Comparison of ENCODE assay signal across 13 cellular contexts in genomic region chr19:16161848-16162247, GRCh38. TPM values are rescaled to one million over a fixed set of nuclear protein-coding genes. Genes with fewer than 3 reads are reported as not detected.
DNase-seq lines count a peak whose midpoint lies in the region; ATAC-seq and TF ChIP-seq lines count a peak whose summit lies in the region.
"Had no signal": no experiment of that assay in that cellular context is flagged by ENCODE, and none has a peak within 500 bp of the region (broad histone marks: within the 10 kb centered on the region; RNA-seq: fewer than 3 reads in every experiment).

No MANE protein-coding gene starts in this region.

- H3K27me3 Mint-ChIP-seq in activated T-cell treated with anti-CD3 and anti-CD28 coated beads, Interleukin-2, amount 50 U/mL, for 24 hours: no peaks in the 10 kb centered on the region
- H3K27me3 Mint-ChIP-seq in osteocyte (ENCODE audit: unreplicated experiment) (no peaks in the 10 kb centered on the region), nephron progenitor cell (ENCODE audit: low read depth, poor library complexity) (peaks cover 15% of the 10 kb centered on the region)
- H3K27me3 Mint-ChIP-seq: T-cell had no signal

- H3K36me3 Mint-ChIP-seq in activated T-cell treated with anti-CD3 and anti-CD28 coated beads, Interleukin-2, amount 50 U/mL, for 24 hours (ENCODE audit: low read depth): peaks cover 12% of the 10 kb centered on the region
- H3K36me3 Mint-ChIP-seq in osteocyte (ENCODE audit: unreplicated experiment): no peaks in the 10 kb centered on the region
- H3K36me3 Mint-ChIP-seq in nephron progenitor cell (ENCODE audit: low read depth): no peaks in the 10 kb centered on the region

- no peaks in the 10 kb centered on the region for H4K20me1 ChIP-seq in MM.1S (ENCODE audit: insufficient read depth, low read length)
- no peaks in the 10 kb centered on the region for H4K20me1 ChIP-seq in mammary epithelial cell (ENCODE audit: insufficient read depth, low read length)

- H3K79me2 ChIP-seq in MM.1S (ENCODE audit: low read length): peaks cover 2% of the 10 kb centered on the region; the same call in 1 of the 2 replicates
- H3K79me2 ChIP-seq in mammary epithelial cell (ENCODE audit: insufficient read depth, low read length): no peaks in the 10 kb centered on the region

- 25% methylated on average over 3 of the region's 3 CpGs for WGBS in mammary epithelial cell (ENCODE audit: low coverage, missing lambda C conversion rate)

- H3K9ac ChIP-seq in MM.1S (ENCODE audit: low read length) (no peak overlapping the region), mammary epithelial cell (ENCODE audit: insufficient read depth, low read length) (no peak overlapping the region)

- peaks cover 17% of the 10 kb centered on the region for H3K4me1 ChIP-seq in MM.1S (ENCODE audit: low read length)
- H3K4me1 ChIP-seq in mammary epithelial cell (ENCODE audit: insufficient read depth, low read length): peaks cover 14% of the 10 kb centered on the region
- H3K4me1 ChIP-seq: gastrocnemius medialis had no signal

- H3K27ac ChIP-seq in MM.1S (ENCODE audit: low read length) (peak overlapping the region; percentile 52; the same call in 1 of the 2 replicates), mammary epithelial cell (ENCODE audit: insufficient read depth, low read depth, low read length) (peak overlapping the region; percentile 75)
- H3K27ac ChIP-seq: gastrocnemius medialis had no signal

- H3K27me3 ChIP-seq in MM.1S (replicated peaks; ENCODE audit: insufficient read depth, low read length): no peaks in the 10 kb centered on the region
- H3K27me3 ChIP-seq in mammary epithelial cell (ENCODE audit: insufficient read depth, low read length): no peaks in the 10 kb centered on the region
- H3K27me3 ChIP-seq: gastrocnemius medialis had no signal

- TF ChIP-seq CTCF in MM.1S (IDR thresholded peaks at IDR 0.05; ENCODE audit: low read length) (no peak), mammary epithelial cell (conservative IDR thresholded peaks at IDR 0.05 in 1 of 2, IDR thresholded peaks at IDR 0.05 in 1 of 2; ENCODE audit: extremely low read depth in 1 of 2, insufficient read depth in 1 of 2, low read depth in 1 of 2, low read length in 2 of 2) (no peak), osteocyte (IDR thresholded peaks at IDR 0.05) (no peak), nephron progenitor cell (IDR thresholded peaks at IDR 0.05) (no peak)

- H2AFZ ChIP-seq in MM.1S (ENCODE audit: low read length) (no peak overlapping the region), mammary epithelial cell (ENCODE audit: low read depth, low read length) (no peak overlapping the region)

- H3K9me2 ChIP-seq in MM.1S (replicated peaks; ENCODE audit: insufficient read depth, low read length): no peaks in the 10 kb centered on the region

- CTCF ChIA-PET in mammary epithelial cell (lab: Charles Lee; ENCODE audit: low non-redundant PET): interaction anchor here (0.7 kb wide), 1 partner anchor 29 kb away, joined by 4 read pairs; no protein-coding TSS in a partner anchor

- H3K9me3 Mint-ChIP-seq in activated T-cell treated with anti-CD3 and anti-CD28 coated beads, Interleukin-2, amount 50 U/mL, for 24 hours: no peaks in the 10 kb centered on the region
- no peaks in the 10 kb centered on the region for H3K9me3 Mint-ChIP-seq in osteocyte (ENCODE audit: unreplicated experiment)
- no peaks in the 10 kb centered on the region for H3K9me3 Mint-ChIP-seq in nephron progenitor cell
- H3K9me3 Mint-ChIP-seq: T-cell had no signal

- peak overlapping the region; percentile 89 for H3K27ac Mint-ChIP-seq in activated T-cell treated with anti-CD3 and anti-CD28 coated beads, Interleukin-2, amount 50 U/mL, for 24 hours
- peak overlapping the region; percentile 34 for H3K27ac Mint-ChIP-seq in osteocyte (ENCODE audit: unreplicated experiment)
- no peak overlapping the region for H3K27ac Mint-ChIP-seq in nephron progenitor cell
- H3K27ac Mint-ChIP-seq: T-cell had no signal

- dilution Hi-C loops in mammary epithelial cell (cut with HindIII; ENCODE audit: low sequenced_read_pairs): no loop called here

- H3K36me3 ChIP-seq in MM.1S (replicated peaks; ENCODE audit: insufficient read depth, low read length) (peaks cover 9% of the 10 kb centered on the region), mammary epithelial cell (ENCODE audit: insufficient read depth, low read length) (no peaks in the 10 kb centered on the region)
- H3K36me3 ChIP-seq: gastrocnemius medialis had no signal

- H3K4me2 ChIP-seq in MM.1S (ENCODE audit: low read depth, low read length): no peak overlapping the region
- no peak overlapping the region for H3K4me2 ChIP-seq in mammary epithelial cell (ENCODE audit: insufficient read depth, low read depth, low read length)

- no TSS peak for BruUV-seq in mammary epithelial cell (replicated peaks; lab: Mats Ljungman, UMichigan)

- peaks cover 20% of the 10 kb centered on the region for H3K4me1 Mint-ChIP-seq in activated T-cell treated with anti-CD3 and anti-CD28 coated beads, Interleukin-2, amount 50 U/mL, for 24 hours (ENCODE audit: low read depth)
- H3K4me1 Mint-ChIP-seq in osteocyte (ENCODE audit: unreplicated experiment) (peaks cover 15% of the 10 kb centered on the region), nephron progenitor cell (no peaks in the 10 kb centered on the region)

- intact Hi-C loops in mammary epithelial cell (cut with micrococcal nuclease): loop anchor here (5.0 kb wide), 1 partner anchor 50 kb away; the partner anchor contains the start of gene RAB8A

- peaks cover 48% of the 10 kb centered on the region for H3F3A ChIP-seq in MM.1S (ENCODE audit: insufficient read depth, low read length)

- DNase-seq in activated T-cell treated with anti-CD3 and anti-CD28 coated beads, Interleukin-2, amount 50 U/mL, for 24 hours: no peak
- DNase-seq in activated T-cell treated with anti-CD3 and anti-CD28 coated beads, Interleukin-2, amount 50 U/mL, for 1 hour: no peak
- no peak for DNase-seq in MM.1S
- DNase-seq in mammary epithelial cell: peak; percentile 96
- no peak for DNase-seq in osteocyte (ENCODE audit: extremely low spot score, unreplicated experiment)
- DNase-seq in NCI-H1105 (lab: John Stamatoyannopoulos, UW): no peak
- no peak for DNase-seq in nephron progenitor cell
- DNase-seq: C1 segment of cervical spinal cord, gastrocnemius medialis, NCI-H510A treated with DMSO at 0.1 percent for 48 hours, T-cell had no signal

- no peak for ATAC-seq in HG02588 (IDR thresholded peaks at IDR 0.05; ENCODE audit: unreplicated experiment)
- ATAC-seq: gastrocnemius medialis, T-cell had no signal

- H3K4me3 ChIP-seq in MM.1S (ENCODE audit: low read length): no peak overlapping the region
- H3K4me3 ChIP-seq in mammary epithelial cell (replicated peaks in 1 of 3; ENCODE audit: insufficient read depth in 1 of 3, low read depth in 2 of 3, low read length in 3 of 3): no peak overlapping the region
- H3K4me3 ChIP-seq: gastrocnemius medialis had no signal

- no peaks in the 10 kb centered on the region for H3K9me3 ChIP-seq in MM.1S (replicated peaks; ENCODE audit: insufficient read depth, low read length)
- no peaks in the 10 kb centered on the region for H3K9me3 ChIP-seq in mammary epithelial cell (replicated peaks; ENCODE audit: insufficient read depth, low read length)
- H3K9me3 ChIP-seq: gastrocnemius medialis had no signal

- in situ Hi-C loops in mammary epithelial cell (cut with MboI; ENCODE audit: low sequenced_read_pairs in 2 of 2): no loop called here

- no peak overlapping the region for H3K4me3 Mint-ChIP-seq in activated T-cell treated with anti-CD3 and anti-CD28 coated beads, Interleukin-2, amount 50 U/mL, for 24 hours
- H3K4me3 Mint-ChIP-seq in osteocyte (ENCODE audit: unreplicated experiment) (no peak overlapping the region), nephron progenitor cell (no peak overlapping the region)
- H3K4me3 Mint-ChIP-seq: T-cell had no signal

RNA-seq across cellular contexts. Expression of gene CIB3, which starts 11.5 kb away (rescaled TPM):
- total RNA-seq in mammary epithelial cell (not detected), osteocyte (not detected in 2 replicates)
- polyA plus RNA-seq in mammary epithelial cell: not detected
- polyA minus RNA-seq in mammary epithelial cell: not detected
- total RNA-seq: gastrocnemius medialis, skeletal muscle tissue, T-cell had no signal

RNA-seq across cellular contexts. Expression of gene HSH2D, which starts 18.4 kb away (rescaled TPM):
- under 1 TPM; under 0.01 to 0.28 TPM for total RNA-seq in mammary epithelial cell
- 0.03 TPM for polyA plus RNA-seq in mammary epithelial cell
- not detected for polyA minus RNA-seq in mammary epithelial cell
- not detected in 2 replicates for total RNA-seq in osteocyte
- total RNA-seq: gastrocnemius medialis had no signal

RNA-seq across cellular contexts. Expression of gene FAM32A, which starts 23.4 kb away (rescaled TPM):
- total RNA-seq in mammary epithelial cell (10 to 100 TPM; 57.3 to 59.5 TPM), osteocyte (78.8 and 80.2 TPM in 2 replicates)
- polyA plus RNA-seq in mammary epithelial cell: 90.5 TPM
- polyA minus RNA-seq in mammary epithelial cell: 28.6 TPM

RNA-seq across cellular contexts. Expression of gene AP1M1, which starts 35.9 kb away (rescaled TPM):
- total RNA-seq in mammary epithelial cell: 10 to 100 TPM; 60.7 to 66.1 TPM
- polyA plus RNA-seq in mammary epithelial cell: 74.9 TPM
- polyA minus RNA-seq in mammary epithelial cell: 70.4 TPM
- 85.5 TPM in 2 replicates for total RNA-seq in osteocyte

RNA-seq across cellular contexts. Expression of gene RAB8A, which starts 50.2 kb away (rescaled TPM):
- 10 to 100 TPM; 46.0 to 70.1 TPM for total RNA-seq in mammary epithelial cell
- polyA plus RNA-seq in mammary epithelial cell: 131 TPM
- polyA minus RNA-seq in mammary epithelial cell: 123 TPM
- total RNA-seq in osteocyte: 55.9 and 61.1 TPM in 2 replicates
